In the genomic region with DNA sequence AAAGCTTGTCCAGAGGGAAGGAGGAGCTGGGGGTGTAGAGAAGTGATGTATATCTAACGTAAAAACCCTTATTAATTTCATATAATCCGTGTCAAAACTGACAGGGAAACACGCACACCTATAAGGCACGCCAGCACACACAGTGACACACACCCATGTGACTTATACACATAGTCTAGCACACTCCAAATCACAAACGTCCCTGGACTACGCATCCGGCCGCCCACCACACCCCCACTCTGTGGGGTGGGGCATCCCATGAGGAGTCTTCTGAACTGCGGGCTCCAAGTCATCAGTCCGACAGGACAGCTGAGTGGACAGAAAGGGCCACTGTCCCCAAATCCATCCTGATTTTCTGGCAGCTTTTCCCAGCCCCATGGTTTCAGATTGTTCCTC, we compare ENCODE assay signal across 8 cellular contexts. TPM values are rescaled to one million over a fixed set of nuclear protein-coding genes. Genes with fewer than 3 reads are reported as not detected.
DNase-seq lines count a peak whose midpoint lies in the region; ATAC-seq and TF ChIP-seq lines count a peak whose summit lies in the region.

No MANE protein-coding gene starts in this region.

- H3K36me3 ChIP-seq in lung (ENCODE audit: control insufficient read depth in 2 of 2, insufficient read depth in 2 of 2, low read length in 2 of 2), result peaks cover 4 to 14% of the 10 kb centered on the region in 2 donors

- peak overlapping the region; percentile 90 for H3K4me3 ChIP-seq in GM12864 (ENCODE audit: low read depth, low read length)
- peak overlapping the region; percentile 98 for H3K4me3 ChIP-seq in coronary artery
- peak overlapping the region; percentile 91 for H3K4me3 ChIP-seq in lung

- TF ChIP-seq CTCF in GM12864 (IDR thresholded peaks at IDR 0.05; ENCODE audit: low read depth, low read length, missing control alignments) (no peak), coronary artery (IDR thresholded peaks at IDR 0.05) (no peak), lung (IDR thresholded peaks at IDR 0.05; ENCODE audit: control extremely low read depth, extremely low read depth) (no peak)

- peaks cover 34 to 39% of the 10 kb centered on the region in 2 donors for H3K4me1 ChIP-seq in lung (ENCODE audit: control insufficient read depth in 2 of 2, insufficient read depth in 2 of 2, low read length in 2 of 2)

- 6 to 16% methylated on average over 10 of the region's 10 CpGs for WGBS in lung, 2 donors

- no peaks in the 10 kb centered on the region for H3K9me3 ChIP-seq in lung (ENCODE audit: control insufficient read depth in 2 of 2, insufficient read depth in 1 of 2, low read length in 1 of 2)

- ATAC-seq in HG03565 (IDR thresholded peaks at IDR 0.05; ENCODE audit: unreplicated experiment) (peak; percentile 34), lung (ENCODE audit: insufficient read depth, low FRiP score) (peak; percentile 45)
- ATAC-seq in activated CD4-positive, CD25-positive, alpha-beta regulatory T cell treated with anti-CD3 and anti-CD28 coated beads, Interleukin-2, amount 50 U/mL, for 24 hours, result peak; percentile 86 to 88

- no peaks in the 10 kb centered on the region for H3K27me3 ChIP-seq in lung (ENCODE audit: control insufficient read depth, insufficient read depth)

- DNase-seq in GM12864 (ENCODE audit: low read depth), result peak; percentile 22
- no peak for DNase-seq in coronary artery (ENCODE audit: low spot score)
- no peak for DNase-seq in lung (ENCODE audit: low spot score)
- peak; percentile 40 for DNase-seq in stimulated activated CD8-positive, alpha-beta memory T cell treated with anti-CD3 and anti-CD28 coated beads, Interleukin-12 subunit alpha, Interleukin-12 subunit beta, amount 100 ng/mL, for 4 hours (ENCODE audit: low read depth)
- no peak for DNase-seq in NCI-H510A treated with DMSO at 0.1 percent for 48 hours (lab: John Stamatoyannopoulos, UW)
- no peak for DNase-seq in NCI-H2171 (lab: John Stamatoyannopoulos, UW)

- H3K27ac ChIP-seq in coronary artery (peak overlapping the region; percentile 97 to 99), lung (ENCODE audit: low read depth in 1 of 2, low read length in 1 of 2) (peak overlapping the region; percentile 96 to 99)

RNA-seq across cellular contexts. Expression of a gene that starts 0.8 kb away (rescaled TPM):
- total RNA-seq in lung, result 100 to 1,000 TPM in 1 of 2 donors, 10 to 100 TPM in 1; 76.0 to 133 TPM
- polyA plus RNA-seq in lung, result 100 to 1,000 TPM; 139 to 261 TPM

RNA-seq across cellular contexts. Expression of a gene that starts 15.6 kb away (rescaled TPM):
- total RNA-seq in lung, result under 1 TPM; 0.25 to 0.37 TPM
- polyA plus RNA-seq in lung, result under 1 TPM; 0.08 to 0.26 TPM

RNA-seq across cellular contexts. Expression of a gene that starts 54.6 kb away (rescaled TPM):
- under 1 TPM in 1 of 2 donors, not detected in 1; 0.06 TPM for total RNA-seq in lung
- polyA plus RNA-seq in lung, result under 1 TPM; 0.08 to 0.09 TPM

RNA-seq across cellular contexts. Expression of a gene that starts 56.4 kb away (rescaled TPM):
- 100 to 1,000 TPM; 104 to 207 TPM for total RNA-seq in lung
- 10 to 100 TPM; 64.0 to 72.4 TPM for polyA plus RNA-seq in lung

Comparison
In these comparisons a context has a peak if more than half of its experiments do, and no peak if none do; other contexts are left out.
1. DNase-seq: peak in GM12864 (single experiment) and stimulated activated CD8-positive, alpha-beta memory T cell treated with anti-CD3 and anti-CD28 coated beads, Interleukin-12 subunit alpha, Interleukin-12 subunit beta, amount 100 ng/mL, for 4 hours (single experiment); none in coronary artery (single experiment), lung (single experiment), NCI-H510A treated with DMSO at 0.1 percent for 48 hours (single experiment) and NCI-H2171 (single experiment).
2. ATAC-seq: peak in every context shown above with its lines; median percentile 87 in activated CD4-positive, CD25-positive, alpha-beta regulatory T cell treated with anti-CD3 and anti-CD28 coated beads, Interleukin-2, amount 50 U/mL, for 24 hours; 45 in lung; 34 in HG03565.
3. Peak in every context shown above with its lines, with median percentiles within 50 percentile points of each other: H3K4me3 ChIP-seq.